Comparison of ENCODE assay signal across 27 cellular contexts in genomic region chr5:10235350-10235749, GRCh38. TPM values are rescaled to one million over a fixed set of nuclear protein-coding genes. Genes with fewer than 3 reads are reported as not detected.
DNase-seq lines count a peak whose midpoint lies in the region; ATAC-seq and TF ChIP-seq lines count a peak whose summit lies in the region.
"Had no signal": no experiment of that assay in that cellular context is flagged by ENCODE, and none has a peak within 500 bp of the region (broad histone marks: within the 10 kb centered on the region; RNA-seq: fewer than 3 reads in every experiment).

No MANE protein-coding gene starts in this region.

- intact Hi-C loops in HCT116 (cut with micrococcal nuclease): no loop called here

- RAD21 ChIA-PET in HCT116 (lab: Charles Lee; ENCODE audit: low non-redundant PET in 1 of 2, low total read pairs in 2 of 2, uncharacterized antibody in 2 of 2, unreplicated experiment in 2 of 2): no interaction called here

- BruUV-seq in HCT116 (replicated peaks; lab: Mats Ljungman, UMichigan): no TSS peak

- H4K20me1 ChIP-seq in HCT116 (ENCODE audit: insufficient read depth): no peaks in the 10 kb centered on the region

- H3K9me3 Mint-ChIP-seq in stimulated activated memory B cell treated with anti-CD40 and anti-IgM and Interleukin-4, amounts not matched to agents 10 μg/mL and 1 μg/mL and 100 μg/mL, for 72 hours: no peaks in the 10 kb centered on the region
- H3K9me3 Mint-ChIP-seq: activated CD4-positive, alpha-beta T cell treated with anti-CD3 and anti-CD28 coated beads, Interleukin-2, amount 10 ng/mL, durations not matched to agents 7 days and 5 days; endodermal cell had no signal

- CTCF ChIA-PET in HCT116 (lab: Charles Lee): no interaction called here

- H3K4me3 Mint-ChIP-seq in stimulated activated memory B cell treated with anti-CD40 and anti-IgM and Interleukin-4, amounts not matched to agents 10 μg/mL and 1 μg/mL and 100 μg/mL, for 72 hours: no peak overlapping the region
- H3K4me3 Mint-ChIP-seq: activated CD4-positive, alpha-beta T cell treated with anti-CD3 and anti-CD28 coated beads, Interleukin-2, amount 10 ng/mL, durations not matched to agents 7 days and 5 days; endodermal cell had no signal

- H3K9me3 ChIP-seq in HCT116 (ENCODE audit: control insufficient read depth in 1 of 2, insufficient read depth in 1 of 2, low read depth in 1 of 2, low read length in 2 of 2): no peaks in the 10 kb centered on the region
- no peaks in the 10 kb centered on the region for H3K9me3 ChIP-seq in WERI-Rb-1 (ENCODE audit: severe bottlenecking)
- H3K9me3 ChIP-seq: BE2C, esophagus muscularis mucosa, prostate gland, upper lobe of left lung had no signal

- H2AFZ ChIP-seq in HCT116 (ENCODE audit: low read depth, low read length, poor library complexity, severe bottlenecking): no peak overlapping the region

- ATAC-seq in HCT116 (peak; percentile 83), HG02938 (IDR thresholded peaks at IDR 0.05; ENCODE audit: unreplicated experiment) (no peak), HG03159 (IDR thresholded peaks at IDR 0.05; ENCODE audit: unreplicated experiment) (no peak)
- ATAC-seq in stimulated activated memory B cell treated with anti-CD40 and anti-IgM and Interleukin-4, amounts not matched to agents 10 μg/mL and 1 μg/mL and 100 μg/mL, for 72 hours: no peak
- ATAC-seq: SK-N-SH treated with all-trans-retinoic acid at 6 μM for 48 hours had no signal

- no peak for TF ChIP-seq POLR2A in HCT116 (IDR thresholded peaks at IDR 0.05; ENCODE audit: borderline replicate concordance, extremely low read depth, insufficient read depth, insufficient read length)

- POLR2A ChIA-PET in HCT116 (lab: Charles Lee): interaction anchor here (1.7 kb wide), 1 partner anchor 15 kb away, joined by 6 read pairs; the partner anchor contains the start of genes ATPSCKMT and CCT5

- H3K4me3 ChIP-seq in HCT116 (replicated peaks in 1 of 2; ENCODE audit: low read depth in 1 of 2, low read length in 2 of 2): no peak overlapping the region
- no peak overlapping the region for H3K4me3 ChIP-seq in WERI-Rb-1 (ENCODE audit: low read depth, low read length)
- H3K4me3 ChIP-seq: coronary artery, esophagus muscularis mucosa, prostate gland, upper lobe of left lung had no signal

- H3K36me3 Mint-ChIP-seq in stimulated activated memory B cell treated with anti-CD40 and anti-IgM and Interleukin-4, amounts not matched to agents 10 μg/mL and 1 μg/mL and 100 μg/mL, for 72 hours: peaks cover 52% of the 10 kb centered on the region

- H3K27me3 ChIP-seq in HCT116 (ENCODE audit: insufficient read depth, low read length) (no peaks in the 10 kb centered on the region), WERI-Rb-1 (ENCODE audit: insufficient read depth, low read depth, severe bottlenecking) (no peaks in the 10 kb centered on the region)
- H3K27me3 ChIP-seq: BE2C, esophagus muscularis mucosa, upper lobe of left lung had no signal

- peak overlapping the region; percentile 26 for H3K4me2 ChIP-seq in HCT116 (ENCODE audit: low read length)

- peak; percentile 87 for DNase-seq in A172 (ENCODE audit: low spot score)
- DNase-seq in HCT116 (ENCODE audit: low read depth, low spot score): peak; percentile 33
- DNase-seq in WERI-Rb-1: peak; percentile 45
- DNase-seq in hepatic stellate cell (ENCODE audit: low spot score): peak; percentile 47
- no peak for DNase-seq in NCI-H2171 (lab: John Stamatoyannopoulos, UW)
- DNase-seq: activated CD4-positive, alpha-beta T cell treated with anti-CD3 and anti-CD28 coated beads, Interleukin-2, amount 10 ng/mL, durations not matched to agents 7 days and 5 days; activated naive CD4-positive, alpha-beta T cell treated with Interleukin-2 at 50 U/mL for 16 hours; activated T-cell treated with anti-CD3 and anti-CD28 coated beads, Interleukin-2, amount 50 U/mL, for 48 hours; BE2C; DMS79; endodermal cell; glutamatergic neuron; HCEC 1CT; KBM-7; kidney glomerular epithelial cell; mammary epithelial cell; NCI-H1694; NCI-H526; T-helper 2 cell had no signal

- no peak for TF ChIP-seq RAD21 in HCT116 (IDR thresholded peaks at IDR 0.05; ENCODE audit: low read depth)

- H3K27ac ChIP-seq in HCT116 (ENCODE audit: low read depth, low read length): no peak overlapping the region
- no peak overlapping the region for H3K27ac ChIP-seq in WERI-Rb-1
- H3K27ac ChIP-seq: coronary artery, esophagus muscularis mucosa, prostate gland, upper lobe of left lung had no signal

- H3K27me3 Mint-ChIP-seq in stimulated activated memory B cell treated with anti-CD40 and anti-IgM and Interleukin-4, amounts not matched to agents 10 μg/mL and 1 μg/mL and 100 μg/mL, for 72 hours: no peaks in the 10 kb centered on the region
- H3K27me3 Mint-ChIP-seq: activated CD4-positive, alpha-beta T cell treated with anti-CD3 and anti-CD28 coated beads, Interleukin-2, amount 10 ng/mL, durations not matched to agents 7 days and 5 days had no signal

- no peak overlapping the region for H3K9ac ChIP-seq in HCT116 (ENCODE audit: low read length)

- no peaks in the 10 kb centered on the region for H3K9me2 ChIP-seq in HCT116 (ENCODE audit: insufficient read depth)

- peaks cover 28 to 32% of the 10 kb centered on the region in 2 experiments for H3K4me1 ChIP-seq in HCT116 (ENCODE audit: control insufficient read depth in 1 of 2, insufficient read depth in 2 of 2, low read length in 2 of 2)
- H3K4me1 ChIP-seq: BE2C, esophagus muscularis mucosa, prostate gland, upper lobe of left lung had no signal

- TF ChIP-seq CTCF in HCT116 (IDR thresholded peaks at IDR 0.05 in 2 of 3, conservative IDR thresholded peaks at IDR 0.05 in 1 of 3; ENCODE audit: borderline replicate concordance in 1 of 3, insufficient read depth in 1 of 3, low read depth in 2 of 3, low read length in 2 of 3) (no peak), WERI-Rb-1 (IDR thresholded peaks at IDR 0.05; ENCODE audit: low read depth, low read length) (no peak)

- H3K27ac Mint-ChIP-seq in stimulated activated memory B cell treated with anti-CD40 and anti-IgM and Interleukin-4, amounts not matched to agents 10 μg/mL and 1 μg/mL and 100 μg/mL, for 72 hours: no peak overlapping the region
- H3K27ac Mint-ChIP-seq: activated CD4-positive, alpha-beta T cell treated with anti-CD3 and anti-CD28 coated beads, Interleukin-2, amount 10 ng/mL, durations not matched to agents 7 days and 5 days; endodermal cell had no signal

- no peaks in the 10 kb centered on the region for H3K4me1 Mint-ChIP-seq in stimulated activated memory B cell treated with anti-CD40 and anti-IgM and Interleukin-4, amounts not matched to agents 10 μg/mL and 1 μg/mL and 100 μg/mL, for 72 hours
- H3K4me1 Mint-ChIP-seq: activated CD4-positive, alpha-beta T cell treated with anti-CD3 and anti-CD28 coated beads, Interleukin-2, amount 10 ng/mL, durations not matched to agents 7 days and 5 days had no signal

- H3K36me3 ChIP-seq in HCT116 (ENCODE audit: control insufficient read depth in 1 of 2, insufficient read depth in 2 of 2, low read length in 2 of 2) (no peaks in the 10 kb centered on the region; a peak in 1 of 4 replicates), WERI-Rb-1 (peaks cover 29% of the 10 kb centered on the region)
- H3K36me3 ChIP-seq: prostate gland had no signal

- H3K79me2 ChIP-seq in HCT116 (ENCODE audit: insufficient read depth, low read length): no peaks in the 10 kb centered on the region

TF ChIP-seq in HCT116, 20 proteins besides CTCF, POLR2A, EP300 and RAD21 (continues in another document):
- TF ChIP-seq YY1 (IDR thresholded peaks at IDR 0.05; ENCODE audit: extremely low read depth, insufficient replicate concordance, low read depth, low read length): no peak
- TF ChIP-seq EZH2phosphoT487 (IDR thresholded peaks at IDR 0.05; ENCODE audit: borderline replicate concordance): no peak
- no peak for TF ChIP-seq SRF (IDR thresholded peaks at IDR 0.05; ENCODE audit: low read depth)
- no peak; the same call in 1 of the 2 replicates for TF ChIP-seq CBX3 (IDR thresholded peaks at IDR 0.05; ENCODE audit: low read depth)
- 0 out of 2 replicates have a peak, but pooled peaks have one; percentile 28 for TF ChIP-seq SIN3A (IDR thresholded peaks at IDR 0.05; ENCODE audit: low read depth)
- TF ChIP-seq SP1 (IDR thresholded peaks at IDR 0.05; ENCODE audit: low read depth): no peak
- no peak for TF ChIP-seq ZNF274 (IDR thresholded peaks at IDR 0.05; ENCODE audit: low read depth, low read length)
- peak; percentile 47 for TF ChIP-seq JUND (IDR thresholded peaks at IDR 0.05)
- TF ChIP-seq FOSL1 (IDR thresholded peaks at IDR 0.05; ENCODE audit: low read depth): peak; percentile 33
- TF ChIP-seq ELF1 (IDR thresholded peaks at IDR 0.05; ENCODE audit: borderline replicate concordance, low read depth): no peak
- peak; percentile 84 for TF ChIP-seq MAX (IDR thresholded peaks at IDR 0.05)

RNA-seq across cellular contexts. Expression of gene ATPSCKMT, which starts 14.3 kb away (rescaled TPM):
- 54.4 and 67.4 TPM in 2 replicates for total RNA-seq in A172 (2014; rRNA removed; shearing (Covaris generic))
- total RNA-seq in HCT116 (2021; ENCODE audit: unreplicated experiment): 19.0 TPM
- 7.8 and 11.2 TPM in 2 replicates for polyA plus RNA-seq in HCT116 (2012)

RNA-seq across cellular contexts. Expression of gene CCT5, which starts 14.7 kb away (rescaled TPM):
- 872 and 982 TPM in 2 replicates for total RNA-seq in A172 (2014; rRNA removed; shearing (Covaris generic))
- 489 TPM for total RNA-seq in HCT116 (2021; ENCODE audit: unreplicated experiment)
- 494 and 628 TPM in 2 replicates for polyA plus RNA-seq in HCT116 (2012)
